ENCODE assay signal across 11 cellular contexts in genomic region chr1:246597340-246597739, GRCh38. TPM values are rescaled to one million over a fixed set of nuclear protein-coding genes. Genes with fewer than 3 reads are reported as not detected.
DNase-seq lines count a peak whose midpoint lies in the region; ATAC-seq and TF ChIP-seq lines count a peak whose summit lies in the region.
"Had no signal": no experiment of that assay in that cellular context is flagged by ENCODE, and none has a peak within 500 bp of the region (broad histone marks: within the 10 kb centered on the region; RNA-seq: fewer than 3 reads in every experiment).

No MANE protein-coding gene starts in this region.

- in situ Hi-C loops in astrocyte of the spinal cord (cut with HindIII; ENCODE audit: low sequenced_read_pairs), result no loop called here

- no peaks in the 10 kb centered on the region for H3K9me3 ChIP-seq in right cardiac atrium (ENCODE audit: control insufficient read depth, low read length)
- H3K9me3 ChIP-seq in thoracic aorta, result no peaks in the 10 kb centered on the region
- no peaks in the 10 kb centered on the region for H3K9me3 ChIP-seq in endodermal cell (ENCODE audit: control insufficient read depth, low read length)
- H3K9me3 ChIP-seq: ovary had no signal

- H3K4me3 Mint-ChIP-seq in endodermal cell, result no peak overlapping the region

- H3K36me3 ChIP-seq in thoracic aorta, result no peaks in the 10 kb centered on the region
- H3K36me3 ChIP-seq in endodermal cell (ENCODE audit: control insufficient read depth, insufficient read depth, low read length), result peaks cover 18% of the 10 kb centered on the region
- H3K36me3 ChIP-seq: ovary had no signal

- H3K27ac ChIP-seq in right cardiac atrium (ENCODE audit: low read length) (peak overlapping the region; percentile 28), thoracic aorta (peak overlapping the region in 1 of 2 donors; percentile 3), endodermal cell (ENCODE audit: low read depth, low read length) (no peak overlapping the region)
- H3K27ac ChIP-seq: ovary had no signal

- no peaks in the 10 kb centered on the region for H3K4me1 Mint-ChIP-seq in endodermal cell

- no peak overlapping the region for H3K27ac Mint-ChIP-seq in endodermal cell

- H3K9ac ChIP-seq in endodermal cell (ENCODE audit: extremely low read depth, low read length, poor library complexity, severe bottlenecking), result no peak overlapping the region

- WGBS in right cardiac atrium, result 25% methylated on average over 5 of the region's 5 CpGs
- 91% methylated on average over 3 of the region's 5 CpGs; no CpG with 5 or more reads in 1 of the 2 experiments for WGBS in endodermal cell (ENCODE audit: insufficient coverage in 1 of 2, insufficient read length in 1 of 2), 2 experiments

- no peak for TF ChIP-seq CTCF in astrocyte of the spinal cord (IDR thresholded peaks at IDR 0.05; ENCODE audit: low read depth, low read length)
- no peak for TF ChIP-seq CTCF in thoracic aorta (IDR thresholded peaks at IDR 0.05)
- no peak for TF ChIP-seq CTCF in endodermal cell (conservative IDR thresholded peaks at IDR 0.05)

- peak; percentile 93 to 95 for ATAC-seq in right cardiac atrium
- ATAC-seq in thoracic aorta (ENCODE audit: insufficient number of reproducible peaks, low FRiP score, low read depth), result peak; percentile 60
- no peak for ATAC-seq in GM21447 (IDR thresholded peaks at IDR 0.05; ENCODE audit: unreplicated experiment)
- ATAC-seq in GM19452 (IDR thresholded peaks at IDR 0.05; ENCODE audit: unreplicated experiment), result no peak

- DNase-seq in NCI-H2081 (lab: John Stamatoyannopoulos, UW), result peak; percentile 39 to 75
- DNase-seq in NCI-H2081 treated with DMSO at 0.1 percent for 48 hours (lab: John Stamatoyannopoulos, UW), result no peak
- DNase-seq in astrocyte of the spinal cord (ENCODE audit: low read depth, low spot score), result peak; percentile 85
- DNase-seq in right cardiac atrium, result peak; percentile 70 to 79 (median 77)
- peak; percentile 19 for DNase-seq in thoracic aorta (ENCODE audit: low spot score)
- no peak for DNase-seq in endodermal cell
- DNase-seq: 8988T, foreskin melanocyte had no signal

- no peaks in the 10 kb centered on the region for H3K27me3 Mint-ChIP-seq in endodermal cell (ENCODE audit: insufficient read depth)

- intact Hi-C loops in right cardiac atrium (cut with DNase I), result no loop called here

- H3K4me3 ChIP-seq in astrocyte of the spinal cord (ENCODE audit: low read depth, low read length) (no peak overlapping the region), right cardiac atrium (ENCODE audit: low read length) (no peak overlapping the region), thoracic aorta (no peak overlapping the region), endodermal cell (ENCODE audit: low read length) (no peak overlapping the region)
- H3K4me3 ChIP-seq: ovary had no signal

- peaks cover 16% of the 10 kb centered on the region for H3K36me3 Mint-ChIP-seq in endodermal cell (ENCODE audit: low read depth)

- H3K4me1 ChIP-seq in right cardiac atrium (ENCODE audit: control insufficient read depth, insufficient read depth, low read length) (peaks cover 6% of the 10 kb centered on the region), thoracic aorta (ENCODE audit: control insufficient read depth in 1 of 2, low read depth in 2 of 2) (peaks cover 17 to 22% of the 10 kb centered on the region in 2 donors), endodermal cell (ENCODE audit: control insufficient read depth, insufficient read depth, low read length) (no peaks in the 10 kb centered on the region)

- no peaks in the 10 kb centered on the region for H3K9me3 Mint-ChIP-seq in endodermal cell

- no peaks in the 10 kb centered on the region for H3K27me3 ChIP-seq in right cardiac atrium (ENCODE audit: control insufficient read depth, insufficient read depth)
- no peaks in the 10 kb centered on the region for H3K27me3 ChIP-seq in thoracic aorta (replicated peaks; ENCODE audit: insufficient read depth)
- H3K27me3 ChIP-seq in endodermal cell (ENCODE audit: control insufficient read depth, insufficient read depth, low read length, poor library complexity, severe bottlenecking), result no peaks in the 10 kb centered on the region
- H3K27me3 ChIP-seq: ovary had no signal

RNA-seq across cellular contexts. Expression of gene CNST, which starts 31.1 kb away (rescaled TPM):
- total RNA-seq in right cardiac atrium, result 10 to 100 TPM; 18.6 to 32.6 (median 21.4) TPM
- 7.3 TPM for polyA plus RNA-seq in right cardiac atrium
- total RNA-seq in thoracic aorta, result 10 to 100 TPM; 20.7 to 29.3 TPM
- 10 to 100 TPM; 14.7 to 20.3 TPM for total RNA-seq in endodermal cell
- 11.6 TPM for polyA plus RNA-seq in endodermal cell (2013, experiment 1 of 2)
- 12.0 TPM for polyA plus RNA-seq in endodermal cell (2013, experiment 2 of 2)

RNA-seq across cellular contexts. Expression of gene TFB2M, which starts 31.3 kb away (rescaled TPM):
- total RNA-seq in right cardiac atrium, result 10 to 100 TPM in 3 of 4 donors, 1 to 10 TPM in 1; 9.9 to 13.6 (median 10.5) TPM
- 11.5 TPM for polyA plus RNA-seq in right cardiac atrium
- total RNA-seq in thoracic aorta, result 1 to 10 TPM; 5.9 to 6.5 TPM
- 10 to 100 TPM; 13.2 to 13.7 TPM for total RNA-seq in endodermal cell
- polyA plus RNA-seq in endodermal cell (2013, experiment 1 of 2), result 14.2 TPM
- 14.4 TPM for polyA plus RNA-seq in endodermal cell (2013, experiment 2 of 2)

Comparison
In these comparisons a context has a peak if more than half of its experiments do, and no peak if none do; other contexts are left out.
1. DNase-seq: peak in NCI-H2081 (2 of 2), astrocyte of the spinal cord (single experiment), right cardiac atrium (3 of 3) and thoracic aorta (single experiment); none in NCI-H2081 treated with DMSO at 0.1 percent for 48 hours (single experiment) and endodermal cell (single experiment).
2. ATAC-seq: peak in right cardiac atrium (2 of 2) and thoracic aorta (single experiment); none in GM21447 (single experiment) and GM19452 (single experiment).